ENCODE assay signal across 18 cellular contexts in the genomic region with DNA sequence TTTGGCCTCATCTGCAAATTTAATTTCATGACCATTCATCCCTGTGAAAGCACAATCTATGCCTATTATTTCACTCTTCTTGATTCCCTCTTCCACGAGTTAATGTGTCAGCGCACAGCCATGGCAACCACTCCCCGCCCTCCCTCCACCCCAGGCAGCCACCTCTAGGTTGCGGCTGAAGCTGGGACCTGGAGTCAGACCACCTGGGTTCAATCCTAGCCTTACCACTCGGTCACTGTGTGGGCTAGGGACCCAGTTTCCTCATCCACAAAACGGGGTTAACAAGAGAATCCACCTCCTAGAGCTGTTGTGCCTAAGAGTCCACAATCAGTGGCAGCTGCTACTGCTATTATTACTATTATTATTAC. TPM values are rescaled to one million over a fixed set of nuclear protein-coding genes. Genes with fewer than 3 reads are reported as not detected.
DNase-seq lines count a peak whose midpoint lies in the region; ATAC-seq, FAIRE-seq and TF ChIP-seq lines count a peak whose summit lies in the region.
"Had no signal": no experiment of that assay in that cellular context is flagged by ENCODE, and none has a peak within 500 bp of the region (broad histone marks: within the 10 kb centered on the region; RNA-seq: fewer than 3 reads in every experiment).

No MANE protein-coding gene starts in this region.

- no peak for TF ChIP-seq RAD21 in H1 (IDR thresholded peaks at IDR 0.05 in 1 of 2, conservative IDR thresholded peaks at IDR 0.05 in 1 of 2; ENCODE audit: low read depth in 2 of 2, low read length in 2 of 2)

- no peak overlapping the region for H3K9ac ChIP-seq in H9 (ENCODE audit: extremely low read depth, insufficient read length, low read length)
- 0 out of 7 replicates have a peak overlapping the region, but pooled peaks of 1 of the 4 experiments have one; percentile 7 for H3K9ac ChIP-seq in H1 (replicated peaks in 1 of 4; ENCODE audit: extremely low read depth in 1 of 4, low read depth in 3 of 4, low read length in 3 of 4)

- H2BK120ac ChIP-seq in H9 (ENCODE audit: low read depth, low read length, poor library complexity, severe bottlenecking) (no peak overlapping the region), H1 (replicated peaks; ENCODE audit: low read depth, low read length) (no peak overlapping the region)

- CTCF ChIA-PET in H1 (lab: Charles Lee; ENCODE audit: partially characterized antibody), result interaction anchor here (0.7 to 2.1 kb wide), 4 partner anchors 9 to 385 kb away, joined by 3 to 12 read pairs (median 3); no protein-coding TSS in a partner anchor

- H3K79me2 ChIP-seq in H9 (ENCODE audit: insufficient read depth, low read length) (no peaks in the 10 kb centered on the region; the same call in 1 of the 2 replicates), H1 (ENCODE audit: control insufficient read depth in 1 of 2, insufficient read depth in 2 of 2, low read length in 2 of 2) (peaks cover 0 to 29% of the 10 kb centered on the region in 2 experiments; a peak in 2 of 4 replicates), hepatocyte (no peaks in the 10 kb centered on the region)

- no peak overlapping the region for H3T11ph ChIP-seq in H9 (ENCODE audit: low read length)

- H2AK5ac ChIP-seq in H9 (ENCODE audit: insufficient read length, low read length), result no peak overlapping the region
- H2AK5ac ChIP-seq in H1 (ENCODE audit: low read depth, low read length), result no peak overlapping the region

- no peaks in the 10 kb centered on the region for H3K27me3 ChIP-seq in H9 (ENCODE audit: insufficient read depth, low read length)
- no peaks in the 10 kb centered on the region for H3K27me3 ChIP-seq in H1 (replicated peaks in 1 of 4; ENCODE audit: control insufficient read depth in 3 of 4, extremely low read depth in 1 of 4, insufficient read depth in 3 of 4, low read length in 3 of 4)
- peaks cover 7% of the 10 kb centered on the region for H3K27me3 ChIP-seq in hepatocyte
- H3K27me3 ChIP-seq: BE2C had no signal

- FAIRE-seq in H1 (lab: Jason Lieb, UNC), result no peak
- FAIRE-seq: GM12878, GM19239, H54 had no signal

- H3K18ac ChIP-seq in H9 (ENCODE audit: insufficient read length, low read depth, low read length), result no peak overlapping the region
- H3K18ac ChIP-seq in H1 (ENCODE audit: extremely low read depth, low read length), result no peak overlapping the region

- H3K14ac ChIP-seq in H9 (ENCODE audit: insufficient read depth, low read length) (0 out of 2 replicates have a peak overlapping the region, but pooled peaks have one; percentile 48), H1 (ENCODE audit: insufficient read length) (no peak overlapping the region)

- TF ChIP-seq POLR2A in H1 (IDR thresholded peaks at IDR 0.05; ENCODE audit: control extremely low read depth in 1 of 2, low read depth in 2 of 2, low read length in 2 of 2), result no peak

- no peaks in the 10 kb centered on the region for H3K9me2 ChIP-seq in hepatocyte (replicated peaks; ENCODE audit: insufficient read depth)

- H3K4me2 ChIP-seq in H9 (ENCODE audit: insufficient read depth, insufficient read length, low read length) (no peak overlapping the region), H1 (ENCODE audit: insufficient read depth in 1 of 2, low read depth in 2 of 2, low read length in 2 of 2) (no peak overlapping the region), hepatocyte (no peak overlapping the region)
- H3K4me2 ChIP-seq: A549 had no signal

- H3K4me3 Mint-ChIP-seq in H9, result no peak overlapping the region
- no peak overlapping the region for H3K4me3 Mint-ChIP-seq in osteocyte (ENCODE audit: unreplicated experiment)
- H3K4me3 Mint-ChIP-seq: CD4-positive, alpha-beta memory T cell; IgD-negative memory B cell had no signal

- H3K79me1 ChIP-seq in H9 (ENCODE audit: insufficient read depth, low read depth, low read length, poor library complexity, severe bottlenecking), result no peaks in the 10 kb centered on the region
- H3K79me1 ChIP-seq in H1 (ENCODE audit: low read depth, low read length), result peaks cover 19% of the 10 kb centered on the region

- no peak for TF ChIP-seq EP300 in H1 (IDR thresholded peaks at IDR 0.05; ENCODE audit: borderline replicate concordance in 1 of 2, low read depth in 2 of 2, low read length in 2 of 2)

- H3K4ac ChIP-seq in H9 (ENCODE audit: low read depth, low read length) (no peak overlapping the region), H1 (replicated peaks; ENCODE audit: insufficient read length, low read depth, low read length) (no peak overlapping the region)

- no peak for ATAC-seq in GM18867 (IDR thresholded peaks at IDR 0.05; ENCODE audit: unreplicated experiment)
- ATAC-seq: GM12878 had no signal

- H4K8ac ChIP-seq in H9 (replicated peaks; ENCODE audit: insufficient read length, low read depth, low read length), result no peak overlapping the region
- H4K8ac ChIP-seq in H1 (ENCODE audit: extremely low read depth, insufficient read depth, low read length), result no peak overlapping the region

- H3K4me1 Mint-ChIP-seq in H9 (peaks cover 11 to 18% of the 10 kb centered on the region in 2 experiments), osteocyte (ENCODE audit: unreplicated experiment) (no peaks in the 10 kb centered on the region)
- H3K4me1 Mint-ChIP-seq: CD4-positive, alpha-beta memory T cell; IgD-negative memory B cell had no signal

- peak; percentile 26 for DNase-seq in H9
- peak in 1 of 2 experiments; percentile 41 for DNase-seq in H1 (ENCODE audit: low read depth in 1 of 2, low spot score in 2 of 2)
- peak; percentile 51 for DNase-seq in osteocyte (ENCODE audit: extremely low spot score, unreplicated experiment)
- no peak for DNase-seq in hepatocyte (ENCODE audit: low spot score)
- DNase-seq in GM20000 (ENCODE audit: low spot score), result no peak
- DNase-seq: BE2C; CD4-positive, alpha-beta memory T cell; DMS79 had no signal

- H4K20me1 ChIP-seq in H9 (ENCODE audit: control insufficient read depth, insufficient read depth, insufficient read length) (no peaks in the 10 kb centered on the region), H1 (replicated peaks in 1 of 2; ENCODE audit: control insufficient read depth in 1 of 2, insufficient read depth in 2 of 2, low read length in 2 of 2) (peaks cover 0 to 7% of the 10 kb centered on the region in 2 experiments), hepatocyte (ENCODE audit: insufficient read depth, poor library complexity, severe bottlenecking) (no peaks in the 10 kb centered on the region)

- no peak overlapping the region for H3K27ac ChIP-seq in H9 (ENCODE audit: insufficient read length, low read depth, low read length)
- H3K27ac ChIP-seq in H1 (ENCODE audit: low read depth, low read length), result no peak overlapping the region
- H3K27ac ChIP-seq in hepatocyte, result no peak overlapping the region
- H3K27ac ChIP-seq: A549, C4-2B had no signal

- H2BK15ac ChIP-seq in H9 (ENCODE audit: low read depth, low read length) (no peak overlapping the region), H1 (ENCODE audit: low read length) (no peak overlapping the region)

- WGBS in H9 (ENCODE audit: extremely low coverage, insufficient read length, low lambda C conversion rate), result no CpG with 5 or more reads among the region's 6 CpGs
- 73% methylated on average over 6 of the region's 6 CpGs; no CpG with 5 or more reads in 1 of the 2 experiments for WGBS in H1 (ENCODE audit: extremely low coverage in 1 of 2, insufficient coverage in 1 of 2, insufficient read length in 1 of 2, insufficient replicate concordance in 2 of 2, low coverage in 1 of 2, low lambda C conversion rate in 2 of 2, missing lambda C conversion rate in 1 of 2), 2 experiments
- 69% methylated on average over 6 of the region's 6 CpGs for WGBS in hepatocyte (ENCODE audit: low lambda C conversion rate, missing lambda C conversion rate)

- H2BK12ac ChIP-seq in H9 (ENCODE audit: insufficient read length, low read depth, low read length) (no peak overlapping the region), H1 (ENCODE audit: low read depth, low read length) (no peak overlapping the region)

- POLR2A ChIA-PET in H1 (lab: Charles Lee; ENCODE audit: partially characterized antibody), result interaction anchor here (1.2 kb wide), 1 partner anchor 9 kb away, joined by 5 read pairs; no protein-coding TSS in a partner anchor

- H3K36me3 ChIP-seq in H1 (ENCODE audit: control insufficient read depth in 2 of 4, insufficient read depth in 4 of 4, low read length in 3 of 4) (no peaks in the 10 kb centered on the region), hepatocyte (replicated peaks; ENCODE audit: insufficient read depth, low read depth) (no peaks in the 10 kb centered on the region)
- H3K36me3 ChIP-seq: BE2C had no signal

- H4K5ac ChIP-seq in H9 (ENCODE audit: insufficient read length, low read depth, low read length), result no peak overlapping the region
- H4K5ac ChIP-seq in H1 (ENCODE audit: insufficient read length, low read depth, low read length), result no peak overlapping the region

- H2BK5ac ChIP-seq in H9 (ENCODE audit: insufficient read length, low read length) (no peak overlapping the region), H1 (ENCODE audit: low read depth, low read length) (0 out of 2 replicates have a peak overlapping the region, but pooled peaks have one; percentile 5)

- H2BK20ac ChIP-seq in H9 (ENCODE audit: low read depth, low read length, poor library complexity, severe bottlenecking) (no peak overlapping the region), H1 (ENCODE audit: low read length) (no peak overlapping the region)

- H3K9me3 ChIP-seq in H9 (ENCODE audit: control insufficient read depth, low read depth, low read length), result no peaks in the 10 kb centered on the region
- H3K9me3 ChIP-seq in H1 (ENCODE audit: insufficient read depth in 2 of 2, low read depth in 1 of 2, low read length in 1 of 2), result no peaks in the 10 kb centered on the region
- no peaks in the 10 kb centered on the region for H3K9me3 ChIP-seq in hepatocyte (ENCODE audit: low read depth)
- H3K9me3 ChIP-seq: A549, BE2C had no signal

- H3K56ac ChIP-seq in H9 (ENCODE audit: insufficient read length, low read depth, low read length), result no peak overlapping the region
- no peak overlapping the region for H3K56ac ChIP-seq in H1 (replicated peaks; ENCODE audit: insufficient read length, low read depth, low read length)

- H3K36me3 Mint-ChIP-seq in H9 (ENCODE audit: insufficient read depth in 1 of 3, low read depth in 3 of 3) (no peaks in the 10 kb centered on the region; a peak in 1 of 7 replicates), osteocyte (ENCODE audit: unreplicated experiment) (no peaks in the 10 kb centered on the region)
- H3K36me3 Mint-ChIP-seq: CD4-positive, alpha-beta memory T cell; IgD-negative memory B cell had no signal

- H3K4me1 ChIP-seq in H9 (ENCODE audit: insufficient read depth, low read length), result peaks cover 3% of the 10 kb centered on the region; the same call in 1 of the 2 replicates
- peaks cover 0 to 22% (median 14%) of the 10 kb centered on the region in 4 experiments; a peak in 6 of 7 replicates for H3K4me1 ChIP-seq in H1 (replicated peaks in 1 of 4; ENCODE audit: control insufficient read depth in 3 of 4, insufficient read depth in 4 of 4, low read length in 3 of 4)
- no peaks in the 10 kb centered on the region for H3K4me1 ChIP-seq in hepatocyte (ENCODE audit: insufficient read depth)
- H3K4me1 ChIP-seq: A549, BE2C had no signal

- no peaks in the 10 kb centered on the region for H3K23me2 ChIP-seq in H9 (ENCODE audit: insufficient read length, low read depth, low read length, poor library complexity, severe bottlenecking)
- no peaks in the 10 kb centered on the region for H3K23me2 ChIP-seq in H1 (ENCODE audit: low read depth, low read length)

- H3K27me3 Mint-ChIP-seq in H9 (ENCODE audit: low read depth) (peaks cover 6% of the 10 kb centered on the region), osteocyte (ENCODE audit: unreplicated experiment) (peaks cover 5% of the 10 kb centered on the region)

- H3K23ac ChIP-seq in H9 (ENCODE audit: insufficient read length, low read depth, low read length) (no peak overlapping the region), H1 (ENCODE audit: insufficient read length) (no peak overlapping the region)

- no peak overlapping the region for H2AFZ ChIP-seq in H9 (ENCODE audit: low read length)
- no peak overlapping the region for H2AFZ ChIP-seq in H1 (ENCODE audit: low read length)
- H2AFZ ChIP-seq in hepatocyte, result no peak overlapping the region

- TF ChIP-seq CTCF in H9 (conservative IDR thresholded peaks at IDR 0.05) (no peak), H1 (IDR thresholded peaks at IDR 0.05; ENCODE audit: control extremely low read depth in 1 of 3, insufficient read depth in 1 of 3, low read depth in 1 of 3, low read length in 3 of 3) (no peak), osteocyte (IDR thresholded peaks at IDR 0.05) (no peak), hepatocyte (IDR thresholded peaks at IDR 0.05; ENCODE audit: poor library complexity) (no peak), GM20000 (IDR thresholded peaks at IDR 0.05; ENCODE audit: extremely low read depth, missing control alignments) (no peak)

- H3K27ac Mint-ChIP-seq in H9 (no peak overlapping the region), osteocyte (ENCODE audit: unreplicated experiment) (no peak overlapping the region)
- H3K27ac Mint-ChIP-seq: IgD-negative memory B cell had no signal

- no peaks in the 10 kb centered on the region for H3K9me3 Mint-ChIP-seq in H9
- H3K9me3 Mint-ChIP-seq in osteocyte (ENCODE audit: unreplicated experiment), result no peaks in the 10 kb centered on the region
- H3K9me3 Mint-ChIP-seq: CD4-positive, alpha-beta memory T cell had no signal

- H4K91ac ChIP-seq in H9 (ENCODE audit: insufficient read length, low read depth, low read length) (no peak overlapping the region), H1 (replicated peaks; ENCODE audit: insufficient read length, low read length) (peak overlapping the region; percentile 63)

- H3K4me3 ChIP-seq in H1 (ENCODE audit: extremely low read depth in 1 of 4, insufficient read depth in 2 of 4, low read depth in 3 of 4, low read length in 4 of 4) (no peak overlapping the region), hepatocyte (no peak overlapping the region)
- H3K4me3 ChIP-seq: A549, GM12878 had no signal

RNA-seq across cellular contexts. Expression of gene CHST8, which starts 9.9 kb away (rescaled TPM):
- total RNA-seq in H9 (2021) (4.9 and 5.1 TPM in 2 replicates), osteocyte (0.35 TPM in 1 of 2 replicates, not detected in the other), hepatocyte (0.07 and 0.36 TPM in 2 replicates)
- total RNA-seq in H1 (2021; fragmentation: NEBNext Ultra II Directional; extraction: Animal tissue kit (Norgen Biotek cat#: 25700)), result 9.9 and 10.8 TPM in 2 replicates
- polyA plus RNA-seq in H1 (2011; rRNA removed) (28.2 and 31.7 TPM in 2 replicates), hepatocyte (0.40 and 0.89 TPM in 2 replicates)
- 18.3 TPM for polyA plus RNA-seq in H1 (2011; cell fraction: cytosol; rRNA removed)
- 17.5 TPM for polyA plus RNA-seq in H1 (2011; cell fraction: nucleus; rRNA removed)
- polyA plus RNA-seq in H1 (2012, experiment 1 of 2), result 8.5 to 16.5 TPM (median 13.2 TPM) in 4 replicates
- 13.0 TPM for polyA plus RNA-seq in H1 (2012, experiment 2 of 2)
- 28.1 TPM for polyA plus RNA-seq in H1 (2013, experiment 1 of 2)
- polyA plus RNA-seq in H1 (2013, experiment 2 of 2), result 23.8 TPM
- polyA minus RNA-seq in H1 (2011; rRNA and poly(A)+ RNA removed), result 4.3 and 4.8 TPM in 2 replicates
- 12.9 TPM for polyA minus RNA-seq in H1 (2011; cell fraction: cytosol; rRNA and poly(A)+ RNA removed)
- 8.1 TPM for polyA minus RNA-seq in H1 (2011; cell fraction: nucleus; rRNA and poly(A)+ RNA removed)
- total RNA-seq: CD4-positive, alpha-beta memory T cell; G401; GM12878; HT-29 had no signal
- polyA plus RNA-seq: A549; AG04450; CD4-positive, alpha-beta memory T cell; IgD-negative memory B cell had no signal

Comparison
In these comparisons a context has a peak if more than half of its experiments do, and no peak if none do; other contexts are left out.
1. DNase-seq: peak in H9 (single experiment) and osteocyte (single experiment); none in hepatocyte (single experiment) and GM20000 (single experiment).